In the genomic region with DNA sequence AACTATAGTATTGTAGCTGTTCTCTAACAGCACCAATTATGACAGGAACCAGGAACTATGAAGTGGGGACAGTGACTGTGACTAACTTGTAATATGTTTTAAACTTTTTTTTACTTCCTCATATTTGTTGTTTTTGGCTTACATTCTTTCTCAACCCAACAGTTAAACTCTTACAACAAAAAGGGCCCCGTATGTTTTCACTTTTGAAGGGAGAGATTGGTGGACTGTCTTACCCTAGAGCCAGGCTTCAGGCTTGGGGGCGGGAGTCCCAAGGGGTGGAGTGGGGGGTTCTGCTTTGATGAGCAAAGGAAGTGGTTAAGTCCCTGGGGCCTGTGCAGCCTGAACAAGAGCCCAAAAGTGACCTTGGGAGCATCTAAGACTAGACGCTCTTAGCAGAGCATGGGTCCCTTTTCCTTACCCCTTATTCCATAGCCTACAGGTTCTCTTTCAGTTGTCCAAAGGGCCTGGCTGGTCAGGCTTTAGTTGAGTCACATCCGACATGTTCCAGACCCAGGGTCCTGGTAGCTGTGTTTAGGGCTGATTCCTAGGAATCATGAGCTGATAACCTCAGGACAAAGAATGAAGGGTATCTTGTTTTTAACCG, we compare ENCODE assay signal across 8 cellular contexts. TPM values are rescaled to one million over a fixed set of nuclear protein-coding genes. Genes with fewer than 3 reads are reported as not detected.
A peak's percentile ranks its signal among the peaks of the same experiment; 100 is the strongest.
DNase-seq lines count a peak whose midpoint lies in the region; ATAC-seq and TF ChIP-seq lines count a peak whose summit lies in the region.

No MANE protein-coding gene starts in this region.

- intact Hi-C loops in left colon (cut with DNase I, micrococcal nuclease) = no loop called here

- peak overlapping the region; percentile 78 for H3K27ac Mint-ChIP-seq in T-helper 17 cell

- no peaks in the 10 kb centered on the region for H3K27me3 Mint-ChIP-seq in T-helper 17 cell

- H3K4me3 ChIP-seq in AG10803 (ENCODE audit: low read length) = no peak overlapping the region

- no peak overlapping the region for H3K4me3 Mint-ChIP-seq in T-helper 17 cell

- H3K9me3 ChIP-seq in T-helper 17 cell (ENCODE audit: control insufficient read depth, low read length, poor library complexity, severe bottlenecking) = no peaks in the 10 kb centered on the region

- ATAC-seq in GM18907 (IDR thresholded peaks at IDR 0.05; ENCODE audit: unreplicated experiment) (peak; percentile 98), HG03095 (IDR thresholded peaks at IDR 0.05; ENCODE audit: unreplicated experiment) (peak; percentile 98), T-helper 17 cell (peak; percentile 90), left colon (peak; percentile 57)

- peaks cover 32% of the 10 kb centered on the region for H3K4me1 Mint-ChIP-seq in T-helper 17 cell

- TF ChIP-seq CTCF in AG10803 (conservative IDR thresholded peaks at IDR 0.05; ENCODE audit: low read length) = no peak

- H3K36me3 Mint-ChIP-seq in T-helper 17 cell (ENCODE audit: low read depth) = no peaks in the 10 kb centered on the region

- DNase-seq in AG10803 (ENCODE audit: low read depth) = peak; percentile 51
- no peak for DNase-seq in T-helper 17 cell
- DNase-seq in left colon = no peak
- DNase-seq in OCI-M2 (lab: John Stamatoyannopoulos, UW; ENCODE audit: unreplicated experiment) = no peak
- no peak for DNase-seq in NCI-H128 (lab: John Stamatoyannopoulos, UW; ENCODE audit: unreplicated experiment)
- DNase-seq in activated CD4-positive, alpha-beta T cell treated with anti-CD3 and anti-CD28 coated beads, Interleukin-2, amount 50 U/mL, for 4 hours = no peak

RNA-seq across cellular contexts. Expression of gene STIM1, which starts 38.8 kb away (rescaled TPM):
- 100 to 1,000 TPM; 115 to 125 TPM for total RNA-seq in T-helper 17 cell
- 10 to 100 TPM; 64.7 to 65.4 TPM for total RNA-seq in left colon

RNA-seq across cellular contexts. Expression of gene RHOG, which starts 53.5 kb away (rescaled TPM):
- total RNA-seq in T-helper 17 cell (100 to 1,000 TPM; 114 to 123 TPM), left colon (10 to 100 TPM; 65.7 to 71.8 TPM)
